In the genomic region with DNA sequence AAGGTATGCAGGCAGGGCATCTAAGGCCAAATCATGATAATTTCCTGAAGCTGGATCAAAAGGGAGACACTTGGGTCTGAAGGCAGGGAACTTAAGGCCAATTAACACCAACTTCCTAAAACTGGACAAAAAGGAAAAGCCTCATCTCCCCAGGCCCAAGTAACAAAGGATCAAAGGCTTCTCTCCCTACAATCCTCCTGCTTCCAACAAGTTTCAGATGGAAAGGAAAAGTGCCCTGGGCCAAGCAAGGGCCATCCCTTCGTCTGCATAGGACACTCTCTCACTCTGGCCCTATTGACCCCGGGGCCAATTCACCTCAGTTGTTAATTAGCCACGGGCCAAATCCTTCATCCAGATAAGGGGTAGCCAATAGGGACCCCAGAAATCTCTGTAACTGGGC, we compare ENCODE assay signal across 16 cellular contexts.
DNase-seq lines count a peak whose midpoint lies in the region; ATAC-seq, FAIRE-seq and TF ChIP-seq lines count a peak whose summit lies in the region.
"Had no signal": no experiment of that assay in that cellular context is flagged by ENCODE, and none has a peak within 500 bp of the region (broad histone marks: within the 10 kb centered on the region; RNA-seq: fewer than 3 reads in every experiment).

No MANE protein-coding gene starts in this region.

- FAIRE-seq in HepG2 (lab: Jason Lieb, UNC): no peak
- FAIRE-seq: GM12878 had no signal

- TF ChIP-seq EP300 in HepG2 (IDR thresholded peaks at IDR 0.05; ENCODE audit: low read depth in 2 of 2, low read length in 2 of 2) (no peak), HepG2 (CRISPR knock-in tag; IDR thresholded peaks at IDR 0.05; ENCODE audit: borderline replicate concordance) (no peak)

- intact Hi-C loops in HepG2 (cut with micrococcal nuclease; ENCODE audit: unreplicated experiment) (no loop called here), right lobe of liver (cut with DNase I) (no loop called here)

- POLR2A ChIA-PET in HepG2 (lab: Yijun Ruan, JAX): no interaction called here

- H3K79me1 ChIP-seq in mesendoderm (ENCODE audit: low read length): no peaks in the 10 kb centered on the region

- TF ChIP-seq POLR2A in HepG2 (IDR thresholded peaks at IDR 0.05; ENCODE audit: insufficient read depth in 1 of 2, low read depth in 2 of 2, low read length in 2 of 2) (no peak), right lobe of liver (IDR thresholded peaks at IDR 0.05) (no peak)

- no peak overlapping the region for H3K4ac ChIP-seq in mesendoderm (ENCODE audit: low read depth, low read length)

- H3K36me3 ChIP-seq in HepG2 (replicated peaks in 1 of 2; ENCODE audit: control insufficient read depth in 1 of 2, insufficient read depth in 2 of 2, low read length in 2 of 2): no peaks in the 10 kb centered on the region
- H3K36me3 ChIP-seq in right lobe of liver: no peaks in the 10 kb centered on the region
- H3K36me3 ChIP-seq in mesendoderm (ENCODE audit: control insufficient read depth, insufficient read depth, low read length): no peaks in the 10 kb centered on the region
- H3K36me3 ChIP-seq: BLaER1, HAP-1 had no signal

- H3K4me1 ChIP-seq in HepG2 (ENCODE audit: insufficient read depth, low read length): no peaks in the 10 kb centered on the region
- H3K4me1 ChIP-seq in right lobe of liver: no peaks in the 10 kb centered on the region
- no peaks in the 10 kb centered on the region for H3K4me1 ChIP-seq in mesendoderm (ENCODE audit: control insufficient read depth, low read depth, low read length)
- H3K4me1 ChIP-seq: BLaER1, HAP-1 had no signal

- TF ChIP-seq CTCF in HepG2 (CRISPR knock-in tag; IDR thresholded peaks at IDR 0.05): no peak
- no peak for TF ChIP-seq CTCF in right lobe of liver (IDR thresholded peaks at IDR 0.05)

- in situ Hi-C loops in HepG2 (cut with HindIII; ENCODE audit: extremely low pct_ligation_motif_present, low pct_unique_long_range_greater_than_20kb): no loop called here

- CTCF ChIA-PET in HepG2 (lab: Yijun Ruan, JAX; ENCODE audit: low intra/inter-chr PET ratio, low total read pairs): no interaction called here

- no peak overlapping the region for H2AK5ac ChIP-seq in mesendoderm (ENCODE audit: low read length)

- H2AFZ ChIP-seq in HepG2 (ENCODE audit: low read length): no peak overlapping the region
- H2AFZ ChIP-seq: GM23248 had no signal

- H3K79me2 ChIP-seq in HepG2 (ENCODE audit: insufficient read depth, low read length) (no peaks in the 10 kb centered on the region), mesendoderm (ENCODE audit: control insufficient read depth, insufficient read depth, low read length) (no peaks in the 10 kb centered on the region)

- H3K4me2 ChIP-seq in HepG2 (ENCODE audit: low read depth, low read length) (no peak overlapping the region), mesendoderm (ENCODE audit: low read length) (no peak overlapping the region)
- H3K4me2 ChIP-seq: BLaER1 had no signal

- H3K18ac ChIP-seq in mesendoderm (ENCODE audit: low read length): no peak overlapping the region

- H4K20me1 ChIP-seq in HepG2 (ENCODE audit: insufficient read depth, low read length): no peaks in the 10 kb centered on the region
- H4K20me1 ChIP-seq: BLaER1 had no signal

- H3K27ac ChIP-seq in HepG2 (ENCODE audit: extremely low read length, insufficient read depth, low read length) (no peak overlapping the region), right lobe of liver (no peak overlapping the region), mesendoderm (ENCODE audit: low read depth, low read length) (no peak overlapping the region)
- H3K27ac ChIP-seq: BLaER1, GM23248 had no signal

- 14% methylated on average over 3 of the region's 3 CpGs for WGBS in HepG2 (ENCODE audit: low lambda C conversion rate)
- WGBS in right lobe of liver (ENCODE audit: insufficient coverage, low coverage, low lambda C conversion rate, missing lambda C conversion rate): 0% methylated on average over 1 of the region's 3 CpGs
- WGBS in mesendoderm (ENCODE audit: extremely low coverage, insufficient coverage, low lambda C conversion rate): no CpG with 5 or more reads among the region's 3 CpGs

- no peak overlapping the region for H2BK15ac ChIP-seq in mesendoderm (replicated peaks; ENCODE audit: low read depth)

- no peak overlapping the region for H4K8ac ChIP-seq in mesendoderm (ENCODE audit: low read depth, low read length)

- ATAC-seq in HepG2 (peak; percentile 56; the same call in 2 of the 3 replicates), right lobe of liver (no peak), HG03342 (IDR thresholded peaks at IDR 0.05; ENCODE audit: unreplicated experiment) (peak; percentile 27), HG02571 (IDR thresholded peaks at IDR 0.05; ENCODE audit: unreplicated experiment) (no peak), GM19351 (IDR thresholded peaks at IDR 0.05; ENCODE audit: unreplicated experiment) (no peak)
- ATAC-seq: GM12878 had no signal

- TF ChIP-seq RAD21 in HepG2 (CRISPR knock-in tag; IDR thresholded peaks at IDR 0.05): no peak

- H3K9ac ChIP-seq in HepG2 (ENCODE audit: insufficient read depth, low read depth, low read length) (no peak overlapping the region), mesendoderm (ENCODE audit: low read length) (no peak overlapping the region)
- H3K9ac ChIP-seq: BLaER1, GM23248 had no signal

- H3K9me3 ChIP-seq in HepG2 (ENCODE audit: low read length) (no peaks in the 10 kb centered on the region), right lobe of liver (no peaks in the 10 kb centered on the region)
- H3K9me3 ChIP-seq: BLaER1, HAP-1 had no signal

- H3K4me3 ChIP-seq in HepG2 (replicated peaks in 1 of 3; ENCODE audit: insufficient read depth in 1 of 3, low read depth in 2 of 3, low read length in 3 of 3) (no peak overlapping the region), right lobe of liver (no peak overlapping the region), mesendoderm (ENCODE audit: low read length) (no peak overlapping the region)
- H3K4me3 ChIP-seq: BLaER1, GM12878, GM23248, HAP-1 had no signal

- no TSS peak for BruUV-seq in HepG2 (replicated peaks; lab: Mats Ljungman, UMichigan)

- H2BK120ac ChIP-seq in mesendoderm (ENCODE audit: low read depth, low read length): no peak overlapping the region

- H3K23ac ChIP-seq in mesendoderm (ENCODE audit: low read length): no peak overlapping the region

- H3K27me3 ChIP-seq in HepG2 (ENCODE audit: control insufficient read depth in 1 of 2, insufficient read depth in 2 of 2, low read length in 2 of 2): no peaks in the 10 kb centered on the region
- H3K27me3 ChIP-seq in right lobe of liver: no peaks in the 10 kb centered on the region
- H3K27me3 ChIP-seq in mesendoderm (ENCODE audit: insufficient read depth, low read length, poor library complexity): no peaks in the 10 kb centered on the region
- H3K27me3 ChIP-seq: BLaER1 had no signal

- H3K56ac ChIP-seq in mesendoderm (ENCODE audit: low read length): no peak overlapping the region

- DNase-seq in HepG2 (ENCODE audit: low spot score) (no peak), right lobe of liver (no peak), mesendoderm (peak; percentile 6), COLO829 (ENCODE audit: low spot score) (no peak)
- DNase-seq: 8988T; Calu3; CD4-positive, alpha-beta memory T cell; DMS79 treated with DMSO at 0.1 percent for 48 hours; GM23248; KG1 had no signal

- H2BK5ac ChIP-seq in mesendoderm (ENCODE audit: low read length): no peak overlapping the region

- H4K5ac ChIP-seq in mesendoderm (ENCODE audit: low read length): no peak overlapping the region

TF ChIP-seq in HepG2, 621 proteins besides CTCF, POLR2A, EP300 and RAD21 (continues in another document):
- no peak for TF ChIP-seq ASH2L (IDR thresholded peaks at IDR 0.05; ENCODE audit: insufficient read length, low read depth, low read length)
- TF ChIP-seq SOX13 (IDR thresholded peaks at IDR 0.05): no peak
- TF ChIP-seq SOX13 (CRISPR knock-in tag; conservative IDR thresholded peaks at IDR 0.05 in 1 of 2, IDR thresholded peaks at IDR 0.05 in 1 of 2): no peak
- TF ChIP-seq ZNF101 (CRISPR knock-in tag; IDR thresholded peaks at IDR 0.05; ENCODE audit: borderline replicate concordance, low read depth): no peak
- TF ChIP-seq ZNF567 (CRISPR knock-in tag; IDR thresholded peaks at IDR 0.05; ENCODE audit: borderline replicate concordance): no peak
- TF ChIP-seq, protein P1, sequence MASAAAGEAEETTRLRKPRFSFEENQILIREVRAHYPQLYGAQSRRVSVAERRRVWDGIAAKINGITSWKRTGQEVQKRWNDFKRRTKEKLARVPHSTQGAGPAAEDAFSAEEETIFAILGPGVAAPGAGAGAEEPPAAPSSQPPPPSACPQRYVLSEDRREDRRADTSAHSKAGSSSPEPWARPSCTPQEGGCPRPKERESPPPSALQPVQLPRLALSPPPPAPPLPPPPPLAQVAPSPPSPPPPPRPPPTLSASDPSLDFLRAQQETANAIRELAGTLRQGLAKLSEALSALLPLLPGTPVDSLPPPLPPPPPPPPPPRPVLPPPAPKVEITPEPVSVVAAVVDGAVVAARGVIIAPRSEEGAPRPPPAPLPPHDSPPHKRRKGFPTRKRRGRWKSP (CRISPR knock-in tag; IDR thresholded peaks at IDR 0.05): no peak
- TF ChIP-seq, protein P2, sequence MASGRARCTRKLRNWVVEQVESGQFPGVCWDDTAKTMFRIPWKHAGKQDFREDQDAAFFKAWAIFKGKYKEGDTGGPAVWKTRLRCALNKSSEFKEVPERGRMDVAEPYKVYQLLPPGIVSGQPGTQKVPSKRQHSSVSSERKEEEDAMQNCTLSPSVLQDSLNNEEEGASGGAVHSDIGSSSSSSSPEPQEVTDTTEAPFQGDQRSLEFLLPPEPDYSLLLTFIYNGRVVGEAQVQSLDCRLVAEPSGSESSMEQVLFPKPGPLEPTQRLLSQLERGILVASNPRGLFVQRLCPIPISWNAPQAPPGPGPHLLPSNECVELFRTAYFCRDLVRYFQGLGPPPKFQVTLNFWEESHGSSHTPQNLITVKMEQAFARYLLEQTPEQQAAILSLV (CRISPR knock-in tag; IDR thresholded peaks at IDR 0.05; ENCODE audit: borderline replicate concordance): no peak
- no peak for TF ChIP-seq HNRNPL (IDR thresholded peaks at IDR 0.05; ENCODE audit: low read depth, low read length)

Comparison
In these comparisons a context has a peak if more than half of its experiments do, and no peak if none do; other contexts are left out.
1. ATAC-seq: peak in HepG2 (single experiment) and HG03342 (single experiment); none in right lobe of liver (0 of 4), HG02571 (single experiment) and GM19351 (single experiment).